17 cellular contexts compared by ENCODE assay signal in genomic region chr9:34086889-34087288, GRCh38. TPM values are rescaled to one million over a fixed set of nuclear protein-coding genes. Genes with fewer than 3 reads are reported as not detected.
DNase-seq lines count a peak whose midpoint lies in the region; ATAC-seq, FAIRE-seq and TF ChIP-seq lines count a peak whose summit lies in the region.
"Had no signal": no experiment of that assay in that cellular context is flagged by ENCODE, and none has a peak within 500 bp of the region (broad histone marks: within the 10 kb centered on the region; RNA-seq: fewer than 3 reads in every experiment).

No MANE protein-coding gene starts in this region.

- no peaks in the 10 kb centered on the region for H3K27me3 Mint-ChIP-seq in activated CD4-positive, alpha-beta T cell treated with anti-CD3 and anti-CD28 coated beads for 36 hours
- H3K27me3 Mint-ChIP-seq in H9 (ENCODE audit: low read depth): no peaks in the 10 kb centered on the region
- H3K27me3 Mint-ChIP-seq: activated naive CD4-positive, alpha-beta T cell treated with anti-CD3 and anti-CD28 coated beads, Interleukin-2, amount 10 ng/mL, durations not matched to agents 7 days and 5 days; stimulated activated naive CD8-positive, alpha-beta T cell treated with anti-CD3 and anti-CD28 coated beads, Interleukin-15, amount 100 ng/mL, for 72 hours had no signal

- H3K79me1 ChIP-seq in mesenchymal stem cell (replicated peaks; ENCODE audit: low read length, poor library complexity, severe bottlenecking) (peaks cover 7% of the 10 kb centered on the region), H9 (ENCODE audit: insufficient read depth, low read depth, low read length, poor library complexity, severe bottlenecking) (no peaks in the 10 kb centered on the region)

- no peak for DNase-seq in activated CD4-positive, alpha-beta T cell treated with anti-CD3 and anti-CD28 coated beads for 36 hours
- DNase-seq in activated CD4-positive, alpha-beta T cell treated with anti-CD3 and anti-CD28 coated beads, Interleukin-2, amount 50 U/mL, for 4 hours: no peak
- DNase-seq in bronchial epithelial cell (ENCODE audit: low read depth): no peak
- peak; percentile 13 for DNase-seq in mesenchymal stem cell
- DNase-seq in testis: no peak
- no peak for DNase-seq in stimulated activated CD4-positive, alpha-beta T cell treated with anti-CD3 and anti-CD28 coated beads, Interleukin-12 subunit alpha, Interleukin-12 subunit beta, amount 100 ng/mL, for 4 hours
- no peak for DNase-seq in H9
- DNase-seq in osteoblast (ENCODE audit: insufficient read length, low spot score, missing footprints): no peak
- DNase-seq: activated naive CD4-positive, alpha-beta T cell treated with anti-CD3 and anti-CD28 coated beads, Interleukin-2, amount 10 ng/mL, durations not matched to agents 7 days and 5 days; KBM-7; NCI-H1092 treated with DMSO at 0.1 percent for 48 hours; occipital lobe; stimulated activated naive CD8-positive, alpha-beta T cell treated with anti-CD3 and anti-CD28 coated beads, Interleukin-15, amount 100 ng/mL, for 72 hours had no signal

- H3K4me2 ChIP-seq in mesenchymal stem cell (ENCODE audit: low read length, poor library complexity, severe bottlenecking) (no peak overlapping the region), H9 (ENCODE audit: insufficient read depth, insufficient read length, low read length) (no peak overlapping the region), osteoblast (ENCODE audit: insufficient read depth, low read length) (no peak overlapping the region)

- TF ChIP-seq POLR2A in testis (IDR thresholded peaks at IDR 0.05): no peak

- no peaks in the 10 kb centered on the region for H3K23me2 ChIP-seq in H9 (ENCODE audit: insufficient read length, low read depth, low read length, poor library complexity, severe bottlenecking)

- H3K4me1 Mint-ChIP-seq in activated CD4-positive, alpha-beta T cell treated with anti-CD3 and anti-CD28 coated beads for 36 hours: peaks cover 26% of the 10 kb centered on the region
- H3K4me1 Mint-ChIP-seq in H9: no peaks in the 10 kb centered on the region
- H3K4me1 Mint-ChIP-seq: WTC11 had no signal

- peaks cover 16% of the 10 kb centered on the region for H3K36me3 ChIP-seq in bronchial epithelial cell (ENCODE audit: control insufficient read depth, insufficient read depth, low read length)
- peaks cover 31 to 59% of the 10 kb centered on the region in 2 experiments for H3K36me3 ChIP-seq in mesenchymal stem cell (ENCODE audit: control insufficient read depth in 1 of 2, insufficient read depth in 2 of 2, low read depth in 1 of 2, low read length in 2 of 2)
- no peaks in the 10 kb centered on the region for H3K36me3 ChIP-seq in testis (ENCODE audit: low read depth, missing control alignments)
- peaks cover 47% of the 10 kb centered on the region for H3K36me3 ChIP-seq in osteoblast (ENCODE audit: insufficient read depth, low read length)

- no peak overlapping the region for H3K14ac ChIP-seq in mesenchymal stem cell (ENCODE audit: low read length in 2 of 2)
- no peak overlapping the region for H3K14ac ChIP-seq in H9 (ENCODE audit: insufficient read depth, low read length)

- H3K4me1 ChIP-seq in mesenchymal stem cell (ENCODE audit: control insufficient read depth, insufficient read depth, low read depth, low read length) (peaks cover 3% of the 10 kb centered on the region), testis (peaks cover 37% of the 10 kb centered on the region), H9 (ENCODE audit: insufficient read depth, low read length) (no peaks in the 10 kb centered on the region), osteoblast (ENCODE audit: insufficient read depth, low read length) (no peaks in the 10 kb centered on the region)

- TF ChIP-seq CTCF in bronchial epithelial cell (IDR thresholded peaks at IDR 0.05; ENCODE audit: insufficient read depth, low read length, severe bottlenecking) (no peak), testis (IDR thresholded peaks at IDR 0.05) (no peak), H9 (conservative IDR thresholded peaks at IDR 0.05) (no peak), osteoblast (IDR thresholded peaks at IDR 0.05; ENCODE audit: extremely low read depth, low read depth, low read length) (no peak)

- H3K27me3 ChIP-seq in bronchial epithelial cell (ENCODE audit: control insufficient read depth, insufficient read depth, low read length) (no peaks in the 10 kb centered on the region), mesenchymal stem cell (ENCODE audit: control insufficient read depth in 1 of 2, insufficient read depth in 1 of 2, low read length in 2 of 2) (no peaks in the 10 kb centered on the region), testis (no peaks in the 10 kb centered on the region), H9 (ENCODE audit: insufficient read depth, low read length) (no peaks in the 10 kb centered on the region), osteoblast (ENCODE audit: insufficient read depth, low read length) (no peaks in the 10 kb centered on the region)

- no peak overlapping the region for H3K4me3 Mint-ChIP-seq in activated CD4-positive, alpha-beta T cell treated with anti-CD3 and anti-CD28 coated beads for 36 hours
- H3K4me3 Mint-ChIP-seq in H9: no peak overlapping the region
- H3K4me3 Mint-ChIP-seq: activated naive CD4-positive, alpha-beta T cell treated with anti-CD3 and anti-CD28 coated beads, Interleukin-2, amount 10 ng/mL, durations not matched to agents 7 days and 5 days; stimulated activated naive CD8-positive, alpha-beta T cell treated with anti-CD3 and anti-CD28 coated beads, Interleukin-15, amount 100 ng/mL, for 72 hours; WTC11 had no signal

- no peak overlapping the region for H2BK120ac ChIP-seq in mesenchymal stem cell (ENCODE audit: low read depth, low read length)
- no peak overlapping the region for H2BK120ac ChIP-seq in H9 (ENCODE audit: low read depth, low read length, poor library complexity, severe bottlenecking)

- H3K79me2 ChIP-seq in H9 (ENCODE audit: insufficient read depth, low read length) (no peaks in the 10 kb centered on the region), osteoblast (ENCODE audit: insufficient read depth, low read length) (no peaks in the 10 kb centered on the region)

- no peak overlapping the region for H4K91ac ChIP-seq in mesenchymal stem cell (ENCODE audit: low read length)
- no peak overlapping the region for H4K91ac ChIP-seq in H9 (ENCODE audit: insufficient read length, low read depth, low read length)

- H4K20me1 ChIP-seq in H9 (ENCODE audit: control insufficient read depth, insufficient read depth, insufficient read length) (peaks cover 6% of the 10 kb centered on the region), osteoblast (ENCODE audit: insufficient read depth, low read length) (peaks cover 3% of the 10 kb centered on the region)

- H3K27ac ChIP-seq in mesenchymal stem cell (ENCODE audit: low read length, poor library complexity, severe bottlenecking): no peak overlapping the region
- peak overlapping the region; percentile 81 to 92 for H3K27ac ChIP-seq in testis
- no peak overlapping the region for H3K27ac ChIP-seq in H9 (ENCODE audit: insufficient read length, low read depth, low read length)
- no peak overlapping the region for H3K27ac ChIP-seq in osteoblast (ENCODE audit: low read depth, low read length)
- H3K27ac ChIP-seq: HL-60, RWPE1 had no signal

- POLR2A ChIA-PET in activated CD4-positive, alpha-beta T cell treated with anti-CD3 and anti-CD28 coated beads for 36 hours (lab: Charles Lee): interaction anchor here (0.6 kb wide), 1 partner anchor 144 kb away, joined by 3 read pairs; no protein-coding TSS in a partner anchor

- H3K4ac ChIP-seq in mesenchymal stem cell (ENCODE audit: low read depth in 1 of 2, low read length in 2 of 2): no peak overlapping the region
- no peak overlapping the region for H3K4ac ChIP-seq in H9 (ENCODE audit: low read depth, low read length)

- H3K9me3 ChIP-seq in mesenchymal stem cell (ENCODE audit: control insufficient read depth, low read length) (no peaks in the 10 kb centered on the region), testis (no peaks in the 10 kb centered on the region), H9 (ENCODE audit: control insufficient read depth, low read depth, low read length) (no peaks in the 10 kb centered on the region), osteoblast (ENCODE audit: low read depth, low read length) (no peaks in the 10 kb centered on the region)

- H3K27ac Mint-ChIP-seq in activated CD4-positive, alpha-beta T cell treated with anti-CD3 and anti-CD28 coated beads for 36 hours: peak overlapping the region; percentile 69
- no peak overlapping the region for H3K27ac Mint-ChIP-seq in H9
- H3K27ac Mint-ChIP-seq: activated naive CD4-positive, alpha-beta T cell treated with anti-CD3 and anti-CD28 coated beads, Interleukin-2, amount 10 ng/mL, durations not matched to agents 7 days and 5 days; WTC11 had no signal

- H2BK20ac ChIP-seq in H9 (ENCODE audit: low read depth, low read length, poor library complexity, severe bottlenecking): no peak overlapping the region

- H3K56ac ChIP-seq in H9 (ENCODE audit: insufficient read length, low read depth, low read length): no peak overlapping the region

- peaks cover 42% of the 10 kb centered on the region for H3K36me3 Mint-ChIP-seq in activated CD4-positive, alpha-beta T cell treated with anti-CD3 and anti-CD28 coated beads for 36 hours (ENCODE audit: low read depth)
- peaks cover 22 to 62% (median 56%) of the 10 kb centered on the region in 3 experiments; a peak in 6 of 7 replicates for H3K36me3 Mint-ChIP-seq in H9 (ENCODE audit: insufficient read depth in 1 of 3, low read depth in 3 of 3)

- FAIRE-seq in bronchial epithelial cell (lab: Jason Lieb, UNC): peak; percentile 13
- FAIRE-seq: islet of Langerhans had no signal

- no peak overlapping the region for H2BK15ac ChIP-seq in mesenchymal stem cell (ENCODE audit: low read depth, poor library complexity, severe bottlenecking)
- H2BK15ac ChIP-seq in H9 (ENCODE audit: low read depth, low read length): no peak overlapping the region

- H3K18ac ChIP-seq in mesenchymal stem cell (ENCODE audit: low read depth in 1 of 2, low read length in 2 of 2) (no peak overlapping the region), H9 (ENCODE audit: insufficient read length, low read depth, low read length) (no peak overlapping the region)

- H3K9ac ChIP-seq in mesenchymal stem cell (ENCODE audit: low read length) (no peak overlapping the region), H9 (ENCODE audit: extremely low read depth, insufficient read length, low read length) (no peak overlapping the region)

- no peak overlapping the region for H4K8ac ChIP-seq in mesenchymal stem cell (ENCODE audit: low read length)
- no peak overlapping the region for H4K8ac ChIP-seq in H9 (replicated peaks; ENCODE audit: insufficient read length, low read depth, low read length)

- no peak overlapping the region for H4K5ac ChIP-seq in H9 (ENCODE audit: insufficient read length, low read depth, low read length)

- H3T11ph ChIP-seq in H9 (ENCODE audit: low read length): no peak overlapping the region

- CTCF ChIA-PET in activated CD4-positive, alpha-beta T cell treated with anti-CD3 and anti-CD28 coated beads for 36 hours (lab: Charles Lee): interaction anchor here (4.0 kb wide), 1 partner anchor 13 kb away, joined by 16 read pairs; no protein-coding TSS in a partner anchor

- H2BK5ac ChIP-seq in mesenchymal stem cell (ENCODE audit: low read depth, low read length, poor library complexity, severe bottlenecking) (no peak overlapping the region), H9 (ENCODE audit: insufficient read length, low read length) (no peak overlapping the region)

- no peaks in the 10 kb centered on the region for H3K9me3 Mint-ChIP-seq in activated CD4-positive, alpha-beta T cell treated with anti-CD3 and anti-CD28 coated beads for 36 hours (ENCODE audit: low read depth)
- no peaks in the 10 kb centered on the region for H3K9me3 Mint-ChIP-seq in H9
- H3K9me3 Mint-ChIP-seq: activated naive CD4-positive, alpha-beta T cell treated with anti-CD3 and anti-CD28 coated beads, Interleukin-2, amount 10 ng/mL, durations not matched to agents 7 days and 5 days; stimulated activated naive CD8-positive, alpha-beta T cell treated with anti-CD3 and anti-CD28 coated beads, Interleukin-15, amount 100 ng/mL, for 72 hours; WTC11 had no signal

- H3K23ac ChIP-seq in mesenchymal stem cell (ENCODE audit: low read length in 2 of 2) (no peak overlapping the region), H9 (ENCODE audit: insufficient read length, low read depth, low read length) (no peak overlapping the region)

- H2BK12ac ChIP-seq in mesenchymal stem cell (ENCODE audit: low read length in 2 of 2): no peak overlapping the region
- H2BK12ac ChIP-seq in H9 (ENCODE audit: insufficient read length, low read depth, low read length): no peak overlapping the region

- intact Hi-C loops in activated CD4-positive, alpha-beta T cell treated with anti-CD3 and anti-CD28 coated beads for 36 hours (cut with DNase I, micrococcal nuclease): loop anchor here in 1 of 2 experiments (5.0 kb wide), 1 partner anchor 40 kb away; the partner anchor contains the start of gene UBAP2
- intact Hi-C loops in testis (cut with DNase I; ENCODE audit: low total_unique reads): loop anchor here (10.0 kb wide), 1 partner anchor 168 kb away; no protein-coding TSS in a partner anchor

- H2AFZ ChIP-seq in mesenchymal stem cell (ENCODE audit: low read depth, low read length) (no peak overlapping the region), H9 (ENCODE audit: low read length) (no peak overlapping the region), osteoblast (ENCODE audit: low read length) (no peak overlapping the region)

- no peak overlapping the region for H2AK5ac ChIP-seq in mesenchymal stem cell (ENCODE audit: low read length, severe bottlenecking)
- no peak overlapping the region for H2AK5ac ChIP-seq in H9 (ENCODE audit: insufficient read length, low read length)

- no peak overlapping the region for H3K4me3 ChIP-seq in bronchial epithelial cell (ENCODE audit: low read depth, low read length)
- H3K4me3 ChIP-seq in mesenchymal stem cell (ENCODE audit: insufficient read depth in 1 of 2, low read depth in 1 of 2, low read length in 2 of 2): no peak overlapping the region
- no peak overlapping the region for H3K4me3 ChIP-seq in testis
- no peak overlapping the region for H3K4me3 ChIP-seq in osteoblast (ENCODE audit: insufficient read depth, low read length)

- ATAC-seq in activated CD4-positive, alpha-beta T cell treated with anti-CD3 and anti-CD28 coated beads for 36 hours: no peak
- ATAC-seq: stimulated activated naive CD8-positive, alpha-beta T cell treated with anti-CD3 and anti-CD28 coated beads, Interleukin-15, amount 100 ng/mL, for 72 hours; WTC11 had no signal

RNA-seq across cellular contexts. Expression of gene UBAP2, which starts 38.2 kb away (rescaled TPM):
- total RNA-seq in activated CD4-positive, alpha-beta T cell treated with anti-CD3 and anti-CD28 coated beads for 36 hours: 10 to 100 TPM; 42.7 to 50.8 TPM
- total RNA-seq in bronchial epithelial cell (14.7 and 21.6 TPM in 2 replicates), testis (10 to 100 TPM; 72.1 to 78.5 TPM), H9 (2021) (60.8 and 61.1 TPM in 2 replicates), osteoblast (18.5 and 22.7 TPM in 2 replicates)
- polyA plus RNA-seq in mesenchymal stem cell (2013, experiment 1 of 2): 22.7 TPM
- polyA plus RNA-seq in mesenchymal stem cell (2013, experiment 2 of 2): 21.7 TPM
- polyA plus RNA-seq in testis (ENCODE audit: insufficient read depth, low read depth, low replicate concordance): 94.2 TPM

RNA-seq across cellular contexts. Expression of gene DCAF12, which starts 39.6 kb away (rescaled TPM):
- 10 to 100 TPM; 34.6 to 35.0 TPM for total RNA-seq in activated CD4-positive, alpha-beta T cell treated with anti-CD3 and anti-CD28 coated beads for 36 hours
- total RNA-seq in bronchial epithelial cell (15.3 and 19.6 TPM in 2 replicates), testis (100 to 1,000 TPM in 1 of 2 donors, 10 to 100 TPM in 1; 99.3 to 120 TPM), H9 (2021) (32.7 and 33.6 TPM in 2 replicates), osteoblast (21.4 and 21.8 TPM in 2 replicates)
- 14.6 TPM for polyA plus RNA-seq in mesenchymal stem cell (2013, experiment 1 of 2)
- polyA plus RNA-seq in mesenchymal stem cell (2013, experiment 2 of 2): 14.9 TPM
- polyA plus RNA-seq in testis (ENCODE audit: insufficient read depth, low read depth, low replicate concordance): 169 TPM

Comparison
In these comparisons a context has a peak if more than half of its experiments do, and no peak if none do; other contexts are left out.
1. H3K27ac ChIP-seq: peak in testis (2 of 2); none in mesenchymal stem cell (single experiment), H9 (single experiment) and osteoblast (single experiment).